In the genomic region with DNA sequence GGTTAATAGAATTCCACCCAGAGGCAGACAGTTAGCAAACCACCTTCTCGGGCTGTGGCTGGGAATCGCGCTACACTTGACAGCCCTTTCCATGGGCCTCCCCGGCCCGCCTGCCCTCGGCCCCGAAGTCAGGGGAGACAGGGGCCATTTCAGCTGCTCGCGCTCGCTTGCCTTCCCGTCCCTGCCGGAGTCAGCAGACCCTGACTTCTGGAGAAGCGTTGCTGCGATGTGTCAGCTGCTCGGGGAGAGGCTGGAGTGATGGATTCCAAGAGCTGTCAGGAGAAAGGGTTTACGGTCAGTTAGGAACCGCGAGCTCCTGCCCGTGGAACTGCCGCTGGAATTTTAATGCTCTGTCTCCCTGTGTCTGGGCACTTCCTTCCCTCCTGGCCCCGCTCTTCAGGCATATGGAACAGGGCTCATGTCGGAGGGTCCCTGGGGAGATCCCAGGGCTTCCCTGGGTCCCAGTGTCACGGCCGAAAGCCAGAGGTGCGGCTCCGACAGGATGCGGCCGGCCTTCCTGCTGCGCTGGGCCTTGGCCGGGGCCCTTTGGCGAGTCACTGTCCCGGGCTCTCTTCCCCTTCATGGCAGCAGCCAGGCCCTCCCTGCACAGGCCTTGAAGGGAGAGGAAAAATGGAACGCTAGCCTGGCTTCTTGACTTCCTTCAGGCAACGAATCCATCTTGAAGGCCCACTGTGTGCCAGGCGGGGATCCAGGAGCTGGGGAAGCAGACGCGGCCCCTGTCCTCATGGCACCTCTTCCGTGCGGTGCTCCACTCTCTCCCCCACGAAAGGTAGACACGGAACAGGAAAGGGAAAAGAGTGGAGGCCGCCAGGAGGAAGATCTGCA, we compare ENCODE assay signal across 11 cellular contexts. TPM values are rescaled to one million over a fixed set of nuclear protein-coding genes. Genes with fewer than 3 reads are reported as not detected.
A peak's percentile ranks its signal among the peaks of the same experiment; 100 is the strongest.
DNase-seq lines count a peak whose midpoint lies in the region; TF ChIP-seq lines count a peak whose summit lies in the region.
"Had no signal": no experiment of that assay in that cellular context is flagged by ENCODE, and none has a peak within 500 bp of the region (broad histone marks: within the 10 kb centered on the region; RNA-seq: fewer than 3 reads in every experiment).

No MANE protein-coding gene starts in this region.

- H3K27ac Mint-ChIP-seq in nephron: peak overlapping the region; percentile 70 to 79 (median 78)
- no peak overlapping the region for H3K27ac Mint-ChIP-seq in activated CD4-positive, alpha-beta T cell treated with anti-CD3 and anti-CD28 coated beads, Interleukin-2, amount 10 ng/mL, durations not matched to agents 7 days and 5 days
- H3K27ac Mint-ChIP-seq: effector memory CD8-positive, alpha-beta T cell; T-helper 1 cell treated with Interleukin-12 subunit alpha and Interleukin-12 subunit beta and Interleukin-4 antibody, amounts not matched to agents 30 μg/mL and 1 μg/mL, for 36 hours had no signal

- intact Hi-C loops in tibial artery (cut with DNase I; ENCODE audit: low total_unique reads): no loop called here

- H3K36me3 Mint-ChIP-seq in nephron (ENCODE audit: low read depth): no peaks in the 10 kb centered on the region
- no peaks in the 10 kb centered on the region for H3K36me3 Mint-ChIP-seq in activated CD4-positive, alpha-beta T cell treated with anti-CD3 and anti-CD28 coated beads, Interleukin-2, amount 10 ng/mL, durations not matched to agents 7 days and 5 days (ENCODE audit: low read depth)

- H3K27ac ChIP-seq in tibial artery: peak overlapping the region; percentile 12 to 42

- H3K4me1 Mint-ChIP-seq in nephron: peaks cover 58% of the 10 kb centered on the region
- H3K4me1 Mint-ChIP-seq in activated CD4-positive, alpha-beta T cell treated with anti-CD3 and anti-CD28 coated beads, Interleukin-2, amount 10 ng/mL, durations not matched to agents 7 days and 5 days: no peaks in the 10 kb centered on the region

- H3K9me3 Mint-ChIP-seq in nephron: no peaks in the 10 kb centered on the region
- H3K9me3 Mint-ChIP-seq in activated CD4-positive, alpha-beta T cell treated with anti-CD3 and anti-CD28 coated beads, Interleukin-2, amount 10 ng/mL, durations not matched to agents 7 days and 5 days: no peaks in the 10 kb centered on the region
- H3K9me3 Mint-ChIP-seq: effector memory CD8-positive, alpha-beta T cell; T-helper 1 cell treated with Interleukin-12 subunit alpha and Interleukin-12 subunit beta and Interleukin-4 antibody, amounts not matched to agents 30 μg/mL and 1 μg/mL, for 36 hours had no signal

- peak overlapping the region; percentile 11 to 31 (median 28) for H3K4me3 Mint-ChIP-seq in nephron
- H3K4me3 Mint-ChIP-seq in activated CD4-positive, alpha-beta T cell treated with anti-CD3 and anti-CD28 coated beads, Interleukin-2, amount 10 ng/mL, durations not matched to agents 7 days and 5 days: no peak overlapping the region
- H3K4me3 Mint-ChIP-seq: effector memory CD8-positive, alpha-beta T cell; T-helper 1 cell treated with Interleukin-12 subunit alpha and Interleukin-12 subunit beta and Interleukin-4 antibody, amounts not matched to agents 30 μg/mL and 1 μg/mL, for 36 hours had no signal

- CTCF ChIA-PET in activated CD4-positive, alpha-beta T cell treated with anti-CD3 and anti-CD28 coated beads, Interleukin-2, amount 10 ng/mL, durations not matched to agents 7 days and 5 days (lab: Charles Lee): interaction anchor here (0.6 to 1.5 kb wide), 2 partner anchors 213 to 220 kb away, joined by 3 to 8 read pairs; a partner anchor contains a TSS

- H3K36me3 ChIP-seq in tibial artery: no peaks in the 10 kb centered on the region

- POLR2A ChIA-PET in activated CD4-positive, alpha-beta T cell treated with anti-CD3 and anti-CD28 coated beads, Interleukin-2, amount 10 ng/mL, durations not matched to agents 7 days and 5 days (lab: Charles Lee): no interaction called here

- DNase-seq in NCI-H526 treated with DMSO at 0.1 percent for 48 hours (lab: John Stamatoyannopoulos, UW): peak; percentile 67
- DNase-seq in fibroblast of villous mesenchyme (ENCODE audit: low read depth): peak; percentile 22
- DNase-seq in tibial artery: peak in 1 of 2 donors; percentile 66
- no peak for DNase-seq in A172 (ENCODE audit: low spot score)
- DNase-seq in activated CD4-positive, alpha-beta T cell treated with anti-CD3 and anti-CD28 coated beads, Interleukin-2, amount 10 ng/mL, durations not matched to agents 7 days and 5 days: no peak
- DNase-seq in stimulated activated naive CD4-positive, alpha-beta T cell (lab: John Stamatoyannopoulos, UW): no peak
- DNase-seq: effector memory CD8-positive, alpha-beta T cell; NCI-H2081 treated with DMSO at 0.1 percent for 48 hours; OCI-M1 had no signal

- peaks cover 19% of the 10 kb centered on the region for H3K27me3 Mint-ChIP-seq in nephron (ENCODE audit: low read depth)
- peaks cover 5% of the 10 kb centered on the region for H3K27me3 Mint-ChIP-seq in activated CD4-positive, alpha-beta T cell treated with anti-CD3 and anti-CD28 coated beads, Interleukin-2, amount 10 ng/mL, durations not matched to agents 7 days and 5 days

- H3K27me3 ChIP-seq in tibial artery: peaks cover 0 to 20% of the 10 kb centered on the region in 2 donors

- TF ChIP-seq CTCF in fibroblast of villous mesenchyme (IDR thresholded peaks at IDR 0.05; ENCODE audit: insufficient read depth, low read depth, low read length): no peak
- TF ChIP-seq CTCF in nephron (IDR thresholded peaks at IDR 0.05; ENCODE audit: unreplicated experiment in 3 of 3): no peak
- no peak for TF ChIP-seq CTCF in tibial artery (IDR thresholded peaks at IDR 0.05)

- no peaks in the 10 kb centered on the region for H3K4me1 ChIP-seq in tibial artery

- H3K9me3 ChIP-seq in tibial artery: no peaks in the 10 kb centered on the region

- H3K4me3 ChIP-seq in fibroblast of villous mesenchyme (ENCODE audit: low read depth, low read length) (no peak overlapping the region), tibial artery (no peak overlapping the region)

RNA-seq across cellular contexts. Expression of a gene that starts 38.4 kb away (rescaled TPM):
- 86.7 and 92.8 TPM in 2 replicates for total RNA-seq in fibroblast of villous mesenchyme
- total RNA-seq in A172 (2014; rRNA removed; shearing (Covaris generic)): 36.6 and 47.7 TPM in 2 replicates
- 10 to 100 TPM; 63.0 to 69.3 TPM for total RNA-seq in activated CD4-positive, alpha-beta T cell treated with anti-CD3 and anti-CD28 coated beads, Interleukin-2, amount 10 ng/mL, durations not matched to agents 7 days and 5 days

Comparison
In these comparisons a context has a peak if more than half of its experiments do, and no peak if none do; other contexts are left out.
1. DNase-seq: peak in NCI-H526 treated with DMSO at 0.1 percent for 48 hours (single experiment) and fibroblast of villous mesenchyme (single experiment); none in A172 (single experiment), activated CD4-positive, alpha-beta T cell treated with anti-CD3 and anti-CD28 coated beads, Interleukin-2, amount 10 ng/mL, durations not matched to agents 7 days and 5 days (single experiment) and stimulated activated naive CD4-positive, alpha-beta T cell (0 of 6).